8 cellular contexts compared by ENCODE assay signal in the genomic region with DNA sequence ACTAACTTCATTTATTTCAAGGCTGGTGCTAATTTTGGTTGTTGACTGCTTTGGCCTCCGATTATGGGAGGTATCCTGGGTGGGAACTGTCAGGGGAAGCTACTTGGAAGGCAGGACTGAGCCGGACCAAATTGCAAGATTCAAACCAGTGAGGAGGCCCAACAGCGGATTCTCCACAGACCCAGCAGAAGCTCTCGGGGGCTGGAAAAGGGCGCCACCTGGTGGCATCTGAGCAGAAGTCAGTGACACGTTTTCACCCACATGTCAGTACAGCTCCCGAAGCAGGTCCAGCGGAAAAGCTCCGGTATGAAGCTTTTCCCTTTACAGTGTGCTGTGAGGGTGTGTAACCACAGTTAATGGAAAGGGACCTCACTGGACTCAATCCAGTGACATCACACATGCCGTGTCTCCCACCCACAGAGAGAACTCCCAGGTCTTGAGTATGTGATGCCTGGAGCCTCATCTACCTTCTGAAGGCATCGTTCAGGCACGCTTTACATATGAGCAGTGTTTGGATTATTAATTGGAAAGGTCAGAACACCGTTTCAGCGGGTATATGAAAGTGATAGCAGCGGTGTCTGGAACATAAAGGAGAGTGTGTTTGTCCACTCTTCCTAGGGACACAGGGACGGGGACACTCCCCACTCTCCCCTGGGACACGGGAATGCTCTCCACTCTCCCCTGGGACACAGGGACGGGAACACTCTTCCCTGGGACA. TPM values are rescaled to one million over a fixed set of nuclear protein-coding genes. Genes with fewer than 3 reads are reported as not detected.
DNase-seq lines count a peak whose midpoint lies in the region; ATAC-seq and TF ChIP-seq lines count a peak whose summit lies in the region.

No MANE protein-coding gene starts in this region.

- no peak overlapping the region for H3K4me3 Mint-ChIP-seq in activated T-helper 17 cell treated with anti-CD3 and anti-CD28 coated beads, Interleukin-2, amount 50 U/mL, for 72 hours

- H3K9me3 ChIP-seq in MG63, result peaks cover 28% of the 10 kb centered on the region
- peaks cover 12% of the 10 kb centered on the region for H3K9me3 ChIP-seq in RWPE2 (ENCODE audit: severe bottlenecking)
- peaks cover 13% of the 10 kb centered on the region for H3K9me3 ChIP-seq in thoracic aorta

- H3K27ac ChIP-seq in RWPE2 (ENCODE audit: poor library complexity, severe bottlenecking) (no peak overlapping the region), foreskin keratinocyte (no peak overlapping the region), thoracic aorta (no peak overlapping the region)

- no peaks in the 10 kb centered on the region for H3K4me1 ChIP-seq in RWPE2 (ENCODE audit: insufficient read depth, poor library complexity, severe bottlenecking)
- H3K4me1 ChIP-seq in foreskin keratinocyte, result no peaks in the 10 kb centered on the region
- H3K4me1 ChIP-seq in thoracic aorta (ENCODE audit: control insufficient read depth in 1 of 2, low read depth in 2 of 2), result peaks cover 0 to 9% of the 10 kb centered on the region in 2 donors

- peak; percentile 76 for DNase-seq in NCI-H1436 (lab: John Stamatoyannopoulos, UW)
- no peak for DNase-seq in NCI-H1436 treated with DMSO at 0.1 percent for 48 hours (lab: John Stamatoyannopoulos, UW)
- DNase-seq in MG63, result peak; percentile 79
- DNase-seq in RWPE2 (ENCODE audit: low spot score), result peak; percentile 75
- DNase-seq in foreskin keratinocyte, result peak in 1 of 2 donors; percentile 64
- peak; percentile 63 for DNase-seq in occipital lobe (lab: John Stamatoyannopoulos, UW)
- DNase-seq in thoracic aorta (ENCODE audit: low spot score), result peak; percentile 15

- no peaks in the 10 kb centered on the region for H3K36me3 ChIP-seq in MG63
- no peaks in the 10 kb centered on the region for H3K36me3 ChIP-seq in RWPE2 (ENCODE audit: low read depth)
- no peaks in the 10 kb centered on the region for H3K36me3 ChIP-seq in thoracic aorta

- H3K27me3 ChIP-seq in MG63, result peaks cover 39% of the 10 kb centered on the region
- H3K27me3 ChIP-seq in RWPE2 (ENCODE audit: insufficient read depth, poor library complexity, severe bottlenecking), result peaks cover 44% of the 10 kb centered on the region
- H3K27me3 ChIP-seq in foreskin keratinocyte, result peaks cover 79% of the 10 kb centered on the region
- peaks cover 9% of the 10 kb centered on the region for H3K27me3 ChIP-seq in thoracic aorta (replicated peaks; ENCODE audit: insufficient read depth)

- peak; percentile 93 for TF ChIP-seq CTCF in RWPE2 (IDR thresholded peaks at IDR 0.05; ENCODE audit: poor library complexity, severe bottlenecking)
- peak; percentile 95 for TF ChIP-seq CTCF in foreskin keratinocyte (conservative IDR thresholded peaks at IDR 0.05)
- TF ChIP-seq CTCF in thoracic aorta (IDR thresholded peaks at IDR 0.05), result peak; percentile 87

- H3K9me3 Mint-ChIP-seq in activated T-helper 17 cell treated with anti-CD3 and anti-CD28 coated beads, Interleukin-2, amount 50 U/mL, for 72 hours, result no peaks in the 10 kb centered on the region

- peaks cover 16% of the 10 kb centered on the region for H3K4me1 Mint-ChIP-seq in activated T-helper 17 cell treated with anti-CD3 and anti-CD28 coated beads, Interleukin-2, amount 50 U/mL, for 72 hours

- H3K27me3 Mint-ChIP-seq in activated T-helper 17 cell treated with anti-CD3 and anti-CD28 coated beads, Interleukin-2, amount 50 U/mL, for 72 hours, result peaks cover 26% of the 10 kb centered on the region

- no peak overlapping the region for H3K27ac Mint-ChIP-seq in activated T-helper 17 cell treated with anti-CD3 and anti-CD28 coated beads, Interleukin-2, amount 50 U/mL, for 72 hours

- H3K4me3 ChIP-seq in MG63, result no peak overlapping the region
- H3K4me3 ChIP-seq in RWPE2 (ENCODE audit: severe bottlenecking), result no peak overlapping the region
- H3K4me3 ChIP-seq in thoracic aorta, result no peak overlapping the region

- H3K36me3 Mint-ChIP-seq in activated T-helper 17 cell treated with anti-CD3 and anti-CD28 coated beads, Interleukin-2, amount 50 U/mL, for 72 hours (ENCODE audit: low read depth), result peaks cover 9% of the 10 kb centered on the region

- ATAC-seq in RWPE2 (ENCODE audit: low read depth) (peak; percentile 75), foreskin keratinocyte (peak; percentile 79), thoracic aorta (ENCODE audit: insufficient number of reproducible peaks, low FRiP score, low read depth) (no peak)
- ATAC-seq in activated T-helper 17 cell treated with anti-CD3 and anti-CD28 coated beads, Interleukin-2, amount 50 U/mL, for 72 hours (replicated peaks), result peak; percentile 84

RNA-seq across cellular contexts. Expression of a gene that starts 3.6 kb away (rescaled TPM):
- total RNA-seq in MG63 (2014; rRNA removed; shearing (Covaris generic); ENCODE audit: low replicate concordance), result not detected in 2 replicates
- not detected for total RNA-seq in activated T-helper 17 cell treated with anti-CD3 and anti-CD28 coated beads, Interleukin-2, amount 50 U/mL, for 72 hours
- total RNA-seq in foreskin keratinocyte (not detected in 2 replicates), occipital lobe (not detected), thoracic aorta (not detected)
- polyA plus RNA-seq in foreskin keratinocyte, result not detected in 2 replicates

RNA-seq across cellular contexts. Expression of a gene that starts 4.6 kb away (rescaled TPM):
- total RNA-seq in MG63 (2014; rRNA removed; shearing (Covaris generic); ENCODE audit: low replicate concordance), result not detected in 2 replicates
- total RNA-seq in activated T-helper 17 cell treated with anti-CD3 and anti-CD28 coated beads, Interleukin-2, amount 50 U/mL, for 72 hours, result not detected
- total RNA-seq in foreskin keratinocyte (not detected in 2 replicates), occipital lobe (not detected), thoracic aorta (not detected)
- polyA plus RNA-seq in foreskin keratinocyte, result not detected in 2 replicates
